In genomic region chr17:28571255-28572122, GRCh38 we compare ENCODE assay signal across 1 cellular context.
TF ChIP-seq lines count a peak whose summit lies in the region.

Gene PIGS (minus strand): TSS chr17:28571524. CDS start chr17:28571496, 28 bp downstream.

TF ChIP-seq in HepG2, 621 proteins besides CTCF, POLR2A, EP300 and RAD21 (continued from another document and continues in another):
- no peak for TF ChIP-seq ZBTB40 (IDR thresholded peaks at IDR 0.05)
- TF ChIP-seq ZBTB40 (CRISPR knock-in tag; IDR thresholded peaks at IDR 0.05), result peak; percentile 11; the same call in 1 of the 2 replicates
- TF ChIP-seq REXO4 (CRISPR knock-in tag; IDR thresholded peaks at IDR 0.05; ENCODE audit: borderline replicate concordance), result no peak
- no peak for TF ChIP-seq MIER2 (CRISPR knock-in tag; IDR thresholded peaks at IDR 0.05)
- TF ChIP-seq CBX5 (CRISPR knock-in tag; IDR thresholded peaks at IDR 0.05; ENCODE audit: borderline replicate concordance), result no peak; the same call in 1 of the 2 replicates
- TF ChIP-seq MXI1 (IDR thresholded peaks at IDR 0.05; ENCODE audit: borderline replicate concordance, low read depth, low read length), result peak; percentile 59; the same call in 1 of the 3 replicates
- TF ChIP-seq ZNF460 (CRISPR knock-in tag; IDR thresholded peaks at IDR 0.05; ENCODE audit: borderline replicate concordance), result no peak
- TF ChIP-seq ARID3A (IDR thresholded peaks at IDR 0.05; ENCODE audit: low read depth, low read length), result no peak
- no peak for TF ChIP-seq CCAR2 (optimal IDR thresholded peaks at IDR 0.05; ENCODE audit: low read depth, low read length)
- no peak; the same call in 1 of the 2 replicates for TF ChIP-seq ZNF580 (CRISPR knock-in tag; IDR thresholded peaks at IDR 0.05; ENCODE audit: borderline replicate concordance, low read depth)
- no peak for TF ChIP-seq RBAK (CRISPR knock-in tag; IDR thresholded peaks at IDR 0.05)
- no peak; the same call in 1 of the 2 replicates for TF ChIP-seq FOXK1 (CRISPR knock-in tag; IDR thresholded peaks at IDR 0.05; ENCODE audit: borderline replicate concordance, low read depth)
- TF ChIP-seq NFE2L1 (CRISPR knock-in tag; IDR thresholded peaks at IDR 0.05; ENCODE audit: borderline replicate concordance), result no peak
- no peak for TF ChIP-seq ZNF383 (CRISPR knock-in tag; IDR thresholded peaks at IDR 0.05; ENCODE audit: borderline replicate concordance)
- TF ChIP-seq ZMYM4 (CRISPR knock-in tag; IDR thresholded peaks at IDR 0.05), result peak; percentile 24; the same call in 1 of the 2 replicates
- TF ChIP-seq SYNCRIP (IDR thresholded peaks at IDR 0.05; ENCODE audit: insufficient read depth, low read depth, low read length), result no peak
- no peak for TF ChIP-seq ZNF407 (CRISPR knock-in tag; IDR thresholded peaks at IDR 0.05; ENCODE audit: not compliant biosample characterization)
- no peak for TF ChIP-seq ZNF451 (CRISPR knock-in tag; IDR thresholded peaks at IDR 0.05)
- no peak for TF ChIP-seq ZNF101 (CRISPR knock-in tag; IDR thresholded peaks at IDR 0.05; ENCODE audit: borderline replicate concordance, low read depth)
- no peak for TF ChIP-seq ZNF24 (IDR thresholded peaks at IDR 0.05)
- no peak for TF ChIP-seq SMAD9 (CRISPR knock-in tag; IDR thresholded peaks at IDR 0.05)
- TF ChIP-seq SP5 (CRISPR knock-in tag; IDR thresholded peaks at IDR 0.05; ENCODE audit: borderline replicate concordance, low read depth), result no peak
- peak; percentile 84 for TF ChIP-seq ZHX2 (IDR thresholded peaks at IDR 0.05; ENCODE audit: low read depth)
- TF ChIP-seq ZHX2 (CRISPR knock-in tag; IDR thresholded peaks at IDR 0.05; ENCODE audit: borderline replicate concordance), result no peak
- peak; percentile 78 for TF ChIP-seq HNRNPK (IDR thresholded peaks at IDR 0.05; ENCODE audit: low read depth, low read length, poor library complexity, severe bottlenecking)
- TF ChIP-seq IRF1 (CRISPR knock-in tag; IDR thresholded peaks at IDR 0.05; ENCODE audit: low read depth), result no peak
